1 cellular context compared by ENCODE assay signal in the genomic region with DNA sequence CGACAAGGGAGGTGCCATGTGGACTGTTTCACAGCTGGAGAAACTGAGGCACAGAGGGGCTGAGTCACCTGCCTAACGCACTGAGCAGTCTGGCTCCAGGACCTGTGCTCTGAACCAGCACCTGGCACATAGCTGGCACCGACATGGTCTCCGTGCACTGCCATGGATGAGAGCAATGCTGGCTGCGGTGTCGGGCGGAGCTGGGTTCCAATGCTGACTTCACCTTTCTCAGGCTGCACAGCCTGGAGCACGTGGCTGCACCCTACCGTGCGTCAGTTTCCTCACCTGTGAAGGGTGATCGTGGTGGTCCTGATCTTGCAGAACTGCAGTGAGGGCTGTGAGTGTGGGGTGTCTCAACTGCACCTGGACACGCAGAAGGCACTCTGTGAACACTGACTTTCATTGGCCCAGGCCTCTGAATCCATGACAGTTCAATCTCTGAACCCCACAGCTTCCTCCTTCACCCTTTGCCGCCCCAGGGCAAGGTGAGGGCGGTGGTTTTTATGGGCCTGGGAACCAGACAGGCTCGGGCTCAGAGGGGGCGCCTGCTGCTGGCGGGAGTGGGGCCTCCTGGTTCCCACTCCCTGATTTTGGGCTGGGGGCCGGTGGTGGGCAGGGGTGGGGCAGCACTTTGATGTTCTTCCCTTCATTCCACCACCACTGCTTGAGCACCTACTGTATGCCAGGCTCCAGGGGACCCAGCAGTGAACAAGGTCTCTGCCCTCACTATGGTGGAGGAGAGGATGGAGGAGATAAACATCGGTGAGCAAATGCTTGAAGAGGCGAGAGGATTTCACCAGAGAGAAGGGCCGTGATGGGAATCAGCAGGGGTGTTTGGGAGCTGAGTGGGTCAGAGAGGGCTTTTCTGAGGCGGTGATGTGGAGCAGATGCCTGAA.
TF ChIP-seq lines count a peak whose summit lies in the region.

No MANE protein-coding gene starts in this region.

TF ChIP-seq in H1, 55 proteins besides CTCF, POLR2A, EP300 and RAD21 (continued from another document):
- TF ChIP-seq USF2 (IDR thresholded peaks at IDR 0.05; ENCODE audit: low read length) (no peak), RFX5 (IDR thresholded peaks at IDR 0.05; ENCODE audit: borderline replicate concordance, low read depth, low read length) (no peak), CREB1 (IDR thresholded peaks at IDR 0.05) (no peak)
